ENCODE assay signal across 16 cellular contexts in the genomic region with DNA sequence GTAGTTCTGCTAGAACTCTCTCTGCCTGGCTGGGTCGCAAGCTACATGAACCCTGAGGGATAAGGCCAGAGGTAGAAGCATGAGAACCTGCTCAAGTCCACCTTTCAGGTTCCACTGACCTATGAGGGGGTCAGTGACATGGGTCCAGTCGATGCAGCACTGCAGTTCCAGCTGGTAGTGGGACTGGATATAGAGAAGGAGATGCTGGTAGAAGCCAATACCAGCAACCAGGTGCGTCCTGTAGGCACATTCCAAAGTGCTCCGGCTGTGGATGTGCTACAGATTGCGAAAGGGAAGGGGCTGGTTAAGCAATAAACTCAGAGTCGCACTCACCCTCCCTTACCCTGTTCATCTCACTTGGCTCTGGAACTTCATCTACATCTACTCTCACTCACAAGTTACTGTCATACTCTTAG. TPM values are rescaled to one million over a fixed set of nuclear protein-coding genes. Genes with fewer than 3 reads are reported as not detected.
DNase-seq lines count a peak whose midpoint lies in the region; ATAC-seq and TF ChIP-seq lines count a peak whose summit lies in the region.
"Had no signal": no experiment of that assay in that cellular context is flagged by ENCODE, and none has a peak within 500 bp of the region (broad histone marks: within the 10 kb centered on the region; RNA-seq: fewer than 3 reads in every experiment).

No MANE protein-coding gene starts in this region.

- H3K27ac Mint-ChIP-seq in activated naive CD4-positive, alpha-beta T cell treated with anti-CD3 and anti-CD28 coated beads, Interleukin-2, amount 50 U/mL, for 72 hours, result peak overlapping the region; percentile 21 to 83
- peak overlapping the region; percentile 9 for H3K27ac Mint-ChIP-seq in activated CD8-positive, alpha-beta T cell treated with anti-CD3 and anti-CD28 coated beads for 36 hours

- CTCF ChIA-PET in activated CD8-positive, alpha-beta T cell treated with anti-CD3 and anti-CD28 coated beads for 36 hours (lab: Charles Lee), result interaction anchor here (0.9 to 1.5 kb wide), 3 partner anchors 20 to 57 kb away, joined by 3 read pairs; no protein-coding TSS in a partner anchor

- peak overlapping the region in 1 of 2 donors; percentile 48 for H3K27ac ChIP-seq in left lung
- H3K27ac ChIP-seq: thyroid gland had no signal

- TF ChIP-seq CTCF in activated CD8-positive, alpha-beta T cell treated with anti-CD3 and anti-CD28 coated beads for 36 hours (IDR thresholded peaks at IDR 0.05), result no peak
- no peak for TF ChIP-seq CTCF in left lung (IDR thresholded peaks at IDR 0.05)

- H3K4me1 Mint-ChIP-seq in activated CD8-positive, alpha-beta T cell treated with anti-CD3 and anti-CD28 coated beads for 36 hours (ENCODE audit: low read depth), result peaks cover 19% of the 10 kb centered on the region

- H3K36me3 ChIP-seq in left lung, result peaks cover 0 to 74% of the 10 kb centered on the region in 2 donors

- POLR2A ChIA-PET in activated CD8-positive, alpha-beta T cell treated with anti-CD3 and anti-CD28 coated beads for 36 hours (lab: Charles Lee), result interaction anchor here (0.6 to 1.2 kb wide), 3 partner anchors 14 to 111 kb away, joined by 3 to 5 read pairs (median 3); no protein-coding TSS in a partner anchor

- H3K4me3 ChIP-seq in left lung, result no peak overlapping the region
- H3K4me3 ChIP-seq: thyroid gland had no signal

- no peaks in the 10 kb centered on the region for H3K27me3 Mint-ChIP-seq in activated CD8-positive, alpha-beta T cell treated with anti-CD3 and anti-CD28 coated beads for 36 hours

- peaks cover 10 to 32% of the 10 kb centered on the region in 2 donors for H3K4me1 ChIP-seq in left lung

- peaks cover 39 to 46% of the 10 kb centered on the region in 2 donors for H3K36me3 Mint-ChIP-seq in activated naive CD4-positive, alpha-beta T cell treated with anti-CD3 and anti-CD28 coated beads, Interleukin-2, amount 50 U/mL, for 72 hours
- H3K36me3 Mint-ChIP-seq in activated CD8-positive, alpha-beta T cell treated with anti-CD3 and anti-CD28 coated beads for 36 hours (ENCODE audit: low read depth), result peaks cover 67% of the 10 kb centered on the region

- no peaks in the 10 kb centered on the region for H3K27me3 ChIP-seq in left lung
- H3K27me3 ChIP-seq: thyroid gland had no signal

- H3K9me3 ChIP-seq in left lung, result no peaks in the 10 kb centered on the region
- H3K9me3 ChIP-seq: thyroid gland had no signal

- no peak for ATAC-seq in activated naive CD4-positive, alpha-beta T cell treated with anti-CD3 and anti-CD28 coated beads, Interleukin-2, amount 50 U/mL, for 72 hours
- ATAC-seq in activated CD8-positive, alpha-beta T cell treated with anti-CD3 and anti-CD28 coated beads for 36 hours, result no peak
- ATAC-seq in left lung, result peak; percentile 65
- no peak for ATAC-seq in HG02678 (IDR thresholded peaks at IDR 0.05; ENCODE audit: unreplicated experiment)
- ATAC-seq: left cardiac atrium had no signal

- no peaks in the 10 kb centered on the region for H3K9me3 Mint-ChIP-seq in activated naive CD4-positive, alpha-beta T cell treated with anti-CD3 and anti-CD28 coated beads, Interleukin-2, amount 50 U/mL, for 72 hours
- H3K9me3 Mint-ChIP-seq in activated CD8-positive, alpha-beta T cell treated with anti-CD3 and anti-CD28 coated beads for 36 hours, result no peaks in the 10 kb centered on the region

- H3K4me3 Mint-ChIP-seq in activated CD8-positive, alpha-beta T cell treated with anti-CD3 and anti-CD28 coated beads for 36 hours, result no peak overlapping the region

- intact Hi-C loops in activated CD8-positive, alpha-beta T cell treated with anti-CD3 and anti-CD28 coated beads for 36 hours (cut with micrococcal nuclease), result no loop called here
- intact Hi-C loops in left lung (cut with DNase I), result no loop called here

- no peak for DNase-seq in activated naive CD4-positive, alpha-beta T cell treated with anti-CD3 and anti-CD28 coated beads, Interleukin-2, amount 50 U/mL, for 72 hours (ENCODE audit: low spot score in 2 of 2)
- no peak for DNase-seq in activated naive CD4-positive, alpha-beta T cell (lab: John Stamatoyannopoulos, UW)
- no peak for DNase-seq in activated CD8-positive, alpha-beta T cell treated with anti-CD3 and anti-CD28 coated beads for 36 hours
- DNase-seq in left lung (no peak), NCI-H1105 treated with DMSO at 0.1 percent for 48 hours (lab: John Stamatoyannopoulos, UW) (no peak), DMS153 treated with DMSO at 0.1 percent for 48 hours (lab: John Stamatoyannopoulos, UW; ENCODE audit: unreplicated experiment) (no peak), NCI-H128 (lab: John Stamatoyannopoulos, UW; ENCODE audit: unreplicated experiment) (no peak)
- DNase-seq: activated CD4-positive, CD25-positive, alpha-beta regulatory T cell treated with anti-CD3 and anti-CD28 coated beads, Interleukin-2, amount 50 U/mL, for 72 hours; left cardiac atrium; NCI-H446; stimulated activated CD4-positive, alpha-beta T cell treated with anti-CD3 and anti-CD28 coated beads, Interleukin-1b, Interleukin-23, amount 100 ng/mL, for 48 hours; T-helper 1 cell; thyroid gland had no signal

RNA-seq across cellular contexts. Expression of gene SMG5, which starts 5.7 kb away (rescaled TPM):
- 100 to 1,000 TPM in 1 of 2 donors, 10 to 100 TPM in 1; 80.4 to 115 TPM for total RNA-seq in activated naive CD4-positive, alpha-beta T cell treated with anti-CD3 and anti-CD28 coated beads, Interleukin-2, amount 50 U/mL, for 72 hours
- 10 to 100 TPM; 70.3 to 70.7 TPM for total RNA-seq in activated CD8-positive, alpha-beta T cell treated with anti-CD3 and anti-CD28 coated beads for 36 hours
- 10 to 100 TPM; 69.1 to 71.1 TPM for total RNA-seq in left lung

RNA-seq across cellular contexts. Expression of gene TMEM79, which starts 7.2 kb away (rescaled TPM):
- total RNA-seq in activated naive CD4-positive, alpha-beta T cell treated with anti-CD3 and anti-CD28 coated beads, Interleukin-2, amount 50 U/mL, for 72 hours, result 10 to 100 TPM; 11.0 to 24.4 TPM
- total RNA-seq in activated CD8-positive, alpha-beta T cell treated with anti-CD3 and anti-CD28 coated beads for 36 hours, result 1 to 10 TPM; 8.0 to 8.2 TPM
- 1 to 10 TPM; 3.5 to 4.0 TPM for total RNA-seq in left lung

RNA-seq across cellular contexts. Expression of gene GLMP, which starts 18.5 kb away (rescaled TPM):
- 10 to 100 TPM; 16.2 to 25.9 TPM for total RNA-seq in activated naive CD4-positive, alpha-beta T cell treated with anti-CD3 and anti-CD28 coated beads, Interleukin-2, amount 50 U/mL, for 72 hours
- total RNA-seq in activated CD8-positive, alpha-beta T cell treated with anti-CD3 and anti-CD28 coated beads for 36 hours, result 10 to 100 TPM in 1 of 2 experiments, 1 to 10 TPM in 1; 9.3 to 11.3 TPM
- 100 to 1,000 TPM in 1 of 2 donors, 10 to 100 TPM in 1; 75.8 to 101 TPM for total RNA-seq in left lung

RNA-seq across cellular contexts. Expression of gene VHLL, which starts 22.1 kb away (rescaled TPM):
- total RNA-seq in activated naive CD4-positive, alpha-beta T cell treated with anti-CD3 and anti-CD28 coated beads, Interleukin-2, amount 50 U/mL, for 72 hours, result not detected
- under 1 TPM in 1 of 2 experiments, not detected in 1; 0.43 TPM for total RNA-seq in activated CD8-positive, alpha-beta T cell treated with anti-CD3 and anti-CD28 coated beads for 36 hours
- not detected for total RNA-seq in left lung
- total RNA-seq: A172, epithelial cell of proximal tubule, left cardiac atrium, thyroid gland had no signal

RNA-seq across cellular contexts. Expression of gene PAQR6, which starts 29.1 kb away (rescaled TPM):
- 1 to 10 TPM; 9.3 to 9.5 TPM for total RNA-seq in activated naive CD4-positive, alpha-beta T cell treated with anti-CD3 and anti-CD28 coated beads, Interleukin-2, amount 50 U/mL, for 72 hours
- total RNA-seq in activated CD8-positive, alpha-beta T cell treated with anti-CD3 and anti-CD28 coated beads for 36 hours, result 1 to 10 TPM; 4.7 to 5.0 TPM
- 1 to 10 TPM; 1.4 to 2.0 TPM for total RNA-seq in left lung
